8 cellular contexts compared by ENCODE assay signal in the genomic region with DNA sequence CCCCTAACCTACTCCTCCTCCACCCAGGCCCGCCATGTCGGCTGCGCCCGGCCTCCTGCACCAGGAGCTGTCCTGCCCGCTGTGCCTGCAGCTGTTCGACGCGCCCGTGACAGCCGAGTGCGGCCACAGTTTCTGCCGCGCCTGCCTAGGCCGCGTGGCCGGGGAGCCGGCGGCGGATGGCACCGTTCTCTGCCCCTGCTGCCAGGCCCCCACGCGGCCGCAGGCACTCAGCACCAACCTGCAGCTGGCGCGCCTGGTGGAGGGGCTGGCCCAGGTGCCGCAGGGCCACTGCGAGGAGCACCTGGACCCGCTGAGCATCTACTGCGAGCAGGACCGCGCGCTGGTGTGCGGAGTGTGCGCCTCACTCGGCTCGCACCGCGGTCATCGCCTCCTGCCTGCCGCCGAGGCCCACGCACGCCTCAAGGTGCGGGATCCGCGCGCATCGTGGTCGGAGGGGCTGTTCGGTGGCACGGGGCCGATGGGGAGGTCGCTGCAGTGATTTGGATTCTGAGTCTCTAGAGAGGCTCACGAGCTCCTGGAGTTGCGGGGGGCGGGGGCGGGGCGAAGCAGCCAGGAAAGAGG. TPM values are rescaled to one million over a fixed set of nuclear protein-coding genes. Genes with fewer than 3 reads are reported as not detected.
DNase-seq lines count a peak whose midpoint lies in the region; ATAC-seq and TF ChIP-seq lines count a peak whose summit lies in the region.

No MANE protein-coding gene starts in this region.

- H3K4me3 Mint-ChIP-seq in activated CD8-positive, alpha-beta T cell treated with anti-CD3 and anti-CD28 coated beads, Interleukin-2, amount 10 ng/mL, durations not matched to agents 7 days and 5 days: no peak overlapping the region

- TF ChIP-seq CTCF in GM12873 (IDR thresholded peaks at IDR 0.05; ENCODE audit: insufficient read depth, low read depth, low read length, missing control alignments) (peak; percentile 9), heart right ventricle (IDR thresholded peaks at IDR 0.05) (no peak), retinal pigment epithelial cell (conservative IDR thresholded peaks at IDR 0.05; ENCODE audit: low read depth, low read length) (no peak)

- H3K36me3 Mint-ChIP-seq in activated CD8-positive, alpha-beta T cell treated with anti-CD3 and anti-CD28 coated beads, Interleukin-2, amount 10 ng/mL, durations not matched to agents 7 days and 5 days (ENCODE audit: low read depth): no peaks in the 10 kb centered on the region

- H3K9me3 Mint-ChIP-seq in activated CD8-positive, alpha-beta T cell treated with anti-CD3 and anti-CD28 coated beads, Interleukin-2, amount 10 ng/mL, durations not matched to agents 7 days and 5 days (ENCODE audit: insufficient read depth): no peaks in the 10 kb centered on the region

- peak; percentile 19 for ATAC-seq in activated CD8-positive, alpha-beta T cell treated with anti-CD3 and anti-CD28 coated beads, Interleukin-2, amount 10 ng/mL, durations not matched to agents 7 days and 5 days
- ATAC-seq in heart right ventricle (peak; percentile 5 to 45 (median 30)), GM18909 (IDR thresholded peaks at IDR 0.05; ENCODE audit: poor library complexity, unreplicated experiment) (no peak), GM19455 (IDR thresholded peaks at IDR 0.05; ENCODE audit: unreplicated experiment) (no peak)

- no peak overlapping the region for H3K27ac Mint-ChIP-seq in activated CD8-positive, alpha-beta T cell treated with anti-CD3 and anti-CD28 coated beads, Interleukin-2, amount 10 ng/mL, durations not matched to agents 7 days and 5 days

- POLR2A ChIA-PET in activated CD8-positive, alpha-beta T cell treated with anti-CD3 and anti-CD28 coated beads, Interleukin-2, amount 10 ng/mL, durations not matched to agents 7 days and 5 days (lab: Charles Lee): interaction anchor here (0.6 to 4.7 kb wide), 6 partner anchors 11 to 35 kb away, joined by 3 to 23 read pairs (median 4); a partner anchor contains a TSS

- H3K27me3 ChIP-seq in heart right ventricle: peaks cover 0 to 60% (median 41%) of the 10 kb centered on the region in 7 donors

- WGBS in heart right ventricle, 2 donors: 8% methylated on average over 53 to 58 of the region's 58 CpGs

- peaks cover 49% of the 10 kb centered on the region for H3K27me3 Mint-ChIP-seq in activated CD8-positive, alpha-beta T cell treated with anti-CD3 and anti-CD28 coated beads, Interleukin-2, amount 10 ng/mL, durations not matched to agents 7 days and 5 days (ENCODE audit: low read depth)

- peaks cover 9 to 34% (median 27%) of the 10 kb centered on the region in 9 donors for H3K4me1 ChIP-seq in heart right ventricle

- no peaks in the 10 kb centered on the region for H3K36me3 ChIP-seq in heart right ventricle

- peaks cover 31% of the 10 kb centered on the region for H3K4me1 Mint-ChIP-seq in activated CD8-positive, alpha-beta T cell treated with anti-CD3 and anti-CD28 coated beads, Interleukin-2, amount 10 ng/mL, durations not matched to agents 7 days and 5 days (ENCODE audit: low read depth)

- H3K9me3 ChIP-seq in heart right ventricle: no peaks in the 10 kb centered on the region

- H3K4me3 ChIP-seq in heart right ventricle: peak overlapping the region; percentile 32 to 62 (median 52)
- peak overlapping the region; percentile 42 for H3K4me3 ChIP-seq in retinal pigment epithelial cell (ENCODE audit: low read length)

- CTCF ChIA-PET in activated CD8-positive, alpha-beta T cell treated with anti-CD3 and anti-CD28 coated beads, Interleukin-2, amount 10 ng/mL, durations not matched to agents 7 days and 5 days (lab: Charles Lee): no interaction called here

- DNase-seq in activated CD8-positive, alpha-beta T cell treated with anti-CD3 and anti-CD28 coated beads, Interleukin-2, amount 10 ng/mL, durations not matched to agents 7 days and 5 days: no peak
- DNase-seq in heart right ventricle (no peak), retinal pigment epithelial cell (ENCODE audit: low read depth) (no peak), OCI-M1 (lab: John Stamatoyannopoulos, UW) (no peak), SKM-1 treated with dmso at 0.1 percent for 144 hours (lab: John Stamatoyannopoulos, UW; ENCODE audit: unreplicated experiment) (no peak)

- intact Hi-C loops in heart right ventricle (cut with DNase I): no loop called here

- peak overlapping the region in 2 of 10 donors; percentile 21 to 22 for H3K27ac ChIP-seq in heart right ventricle

RNA-seq across cellular contexts. Expression of a gene that starts 0.9 kb away (rescaled TPM):
- total RNA-seq in activated CD8-positive, alpha-beta T cell treated with anti-CD3 and anti-CD28 coated beads, Interleukin-2, amount 10 ng/mL, durations not matched to agents 7 days and 5 days: not detected
- total RNA-seq in heart right ventricle: 1 to 10 TPM in 6 of 10 donors, under 1 TPM in 4; 0.61 to 4.8 (median 1.2) TPM
- polyA plus RNA-seq in heart right ventricle: 1 to 10 TPM in 1 of 2 donors, under 1 TPM in 1; 0.51 to 1.2 TPM

RNA-seq across cellular contexts. Expression of a gene that starts 2.1 kb away (rescaled TPM):
- not detected for total RNA-seq in activated CD8-positive, alpha-beta T cell treated with anti-CD3 and anti-CD28 coated beads, Interleukin-2, amount 10 ng/mL, durations not matched to agents 7 days and 5 days
- total RNA-seq in heart right ventricle: not detected
- polyA plus RNA-seq in heart right ventricle: not detected

RNA-seq across cellular contexts. Expression of a gene that starts 12.2 kb away (rescaled TPM):
- total RNA-seq in activated CD8-positive, alpha-beta T cell treated with anti-CD3 and anti-CD28 coated beads, Interleukin-2, amount 10 ng/mL, durations not matched to agents 7 days and 5 days: 10 to 100 TPM; 97.7 to 99.5 TPM
- 10 to 100 TPM in 2 of 10 donors, 1 to 10 TPM in 8; 1.7 to 26.1 (median 2.8) TPM for total RNA-seq in heart right ventricle
- 10 to 100 TPM in 1 of 2 donors, 1 to 10 TPM in 1; 8.3 to 13.9 TPM for polyA plus RNA-seq in heart right ventricle

RNA-seq across cellular contexts. Expression of a gene that starts 34.9 kb away (rescaled TPM):
- total RNA-seq in activated CD8-positive, alpha-beta T cell treated with anti-CD3 and anti-CD28 coated beads, Interleukin-2, amount 10 ng/mL, durations not matched to agents 7 days and 5 days: 100 to 1,000 TPM; 536 to 569 TPM
- 100 to 1,000 TPM; 127 to 174 (median 140) TPM for total RNA-seq in heart right ventricle
- polyA plus RNA-seq in heart right ventricle: 100 to 1,000 TPM; 116 to 240 TPM

RNA-seq across cellular contexts. Expression of a gene that starts 45.0 kb away (rescaled TPM):
- 10 to 100 TPM; 15.3 to 17.7 TPM for total RNA-seq in activated CD8-positive, alpha-beta T cell treated with anti-CD3 and anti-CD28 coated beads, Interleukin-2, amount 10 ng/mL, durations not matched to agents 7 days and 5 days
- 10 to 100 TPM in 2 of 10 donors, 1 to 10 TPM in 8; 1.2 to 24.1 (median 3.2) TPM for total RNA-seq in heart right ventricle
- polyA plus RNA-seq in heart right ventricle: 1 to 10 TPM; 1.8 to 3.4 TPM

Comparison
In these comparisons a context has a peak if more than half of its experiments do, and no peak if none do; other contexts are left out.
1. ATAC-seq: peak in activated CD8-positive, alpha-beta T cell treated with anti-CD3 and anti-CD28 coated beads, Interleukin-2, amount 10 ng/mL, durations not matched to agents 7 days and 5 days (single experiment) and heart right ventricle (8 of 8); none in GM18909 (single experiment) and GM19455 (single experiment).